ENCODE assay signal across 8 cellular contexts in the genomic region with DNA sequence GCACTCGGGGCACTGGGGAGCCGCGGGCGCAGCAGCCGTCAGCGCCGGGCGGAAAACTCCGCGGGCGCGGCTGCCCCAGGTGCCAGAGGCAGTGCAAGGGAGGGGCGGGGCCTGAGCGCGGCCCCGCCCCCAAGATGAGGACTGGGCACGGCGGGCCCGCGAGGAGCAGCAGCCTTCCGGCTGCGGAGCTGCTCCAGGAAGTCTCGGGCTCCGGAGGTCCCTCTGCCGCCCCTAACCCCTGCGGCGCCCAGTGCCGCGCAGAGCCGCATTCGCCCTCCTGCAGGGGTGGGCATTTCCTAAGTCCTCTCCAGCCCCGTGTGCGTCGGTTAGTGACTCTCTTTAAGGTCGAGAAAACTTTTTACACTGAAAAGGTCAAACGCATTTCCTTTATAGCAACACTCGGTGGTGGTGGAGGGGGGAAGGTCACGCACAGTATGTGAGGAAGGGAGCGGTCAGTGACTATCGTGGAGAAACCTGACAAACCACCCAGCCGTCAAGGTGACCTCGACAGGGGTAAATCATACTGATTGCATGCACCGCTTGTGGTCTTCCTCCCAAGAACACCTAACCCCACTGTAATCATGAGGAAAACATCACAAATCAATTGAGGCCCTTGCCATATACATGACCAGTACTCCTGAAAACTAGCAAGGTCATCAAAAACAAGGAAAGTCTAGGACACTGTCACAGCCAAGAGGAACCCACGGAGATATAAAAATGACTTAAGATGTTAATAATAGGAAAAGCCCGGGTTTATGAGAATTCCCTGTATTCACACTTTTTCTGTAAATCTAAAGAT. TPM values are rescaled to one million over a fixed set of nuclear protein-coding genes. Genes with fewer than 3 reads are reported as not detected.
DNase-seq lines count a peak whose midpoint lies in the region; ATAC-seq, FAIRE-seq and TF ChIP-seq lines count a peak whose summit lies in the region.

Gene ANXA11 (minus strand): TSS at position 60 of the 799 bp plus-strand sequence. CDS start 32,676 bp downstream, outside the sequence.

- no peak for TF ChIP-seq CTCF in KMS-11 (conservative IDR thresholded peaks at IDR 0.05; ENCODE audit: low read depth, low read length)
- no peak for TF ChIP-seq CTCF in osteocyte (IDR thresholded peaks at IDR 0.05)
- TF ChIP-seq CTCF in thoracic aorta (IDR thresholded peaks at IDR 0.05) = no peak

- peaks cover 23% of the 10 kb centered on the region for H3K4me1 ChIP-seq in KMS-11 (ENCODE audit: low read depth, poor library complexity, severe bottlenecking)
- H3K4me1 ChIP-seq in thoracic aorta (ENCODE audit: control insufficient read depth in 1 of 2, low read depth in 2 of 2) = peaks cover 41 to 73% of the 10 kb centered on the region in 2 donors

- H3K9ac ChIP-seq in KMS-11 = peak within 1 kb of the TSS; percentile 91

- DNase-seq in Daoy (ENCODE audit: low read depth) (peak; percentile 76), SHP77 (lab: John Stamatoyannopoulos, UW) (peak; percentile 47 to 67), activated gamma-delta T cell treated with Interleukin-2 at 50 U/mL for 16 hours (peak; percentile 82), frontal cortex (ENCODE audit: low spot score in 2 of 2) (peak; percentile 75 to 86), osteocyte (ENCODE audit: extremely low spot score, unreplicated experiment) (peak; percentile 90), thoracic aorta (ENCODE audit: low spot score) (no peak)

- no peaks in the 10 kb centered on the region for H3K27me3 Mint-ChIP-seq in osteocyte (ENCODE audit: unreplicated experiment)

- H3K27me3 ChIP-seq in KMS-11 (ENCODE audit: insufficient read depth, low read depth) = no peaks in the 10 kb centered on the region
- no peaks in the 10 kb centered on the region for H3K27me3 ChIP-seq in thoracic aorta (replicated peaks; ENCODE audit: insufficient read depth)

- H4K20me1 ChIP-seq in KMS-11 (ENCODE audit: insufficient read depth) = no peaks in the 10 kb centered on the region

- H3K36me3 Mint-ChIP-seq in osteocyte (ENCODE audit: unreplicated experiment) = peaks cover 9% of the 10 kb centered on the region

- peaks cover 59% of the 10 kb centered on the region for H3K4me1 Mint-ChIP-seq in osteocyte (ENCODE audit: unreplicated experiment)

- no peaks in the 10 kb centered on the region for H3K9me3 Mint-ChIP-seq in osteocyte (ENCODE audit: unreplicated experiment)

- peak within 1 kb of the TSS; percentile 82 for H3K4me3 Mint-ChIP-seq in osteocyte (ENCODE audit: unreplicated experiment)

- H3K9me3 ChIP-seq in thoracic aorta = no peaks in the 10 kb centered on the region

- peak within 1 kb of the TSS; percentile 92 for H3K27ac Mint-ChIP-seq in osteocyte (ENCODE audit: unreplicated experiment)

- H2AFZ ChIP-seq in KMS-11 (ENCODE audit: low read depth) = peak within 1 kb of the TSS; percentile 95

- H3K4me3 ChIP-seq in KMS-11 (IDR thresholded peaks at IDR 0.05; ENCODE audit: insufficient read depth, low read depth, low read length) = no peak within 1 kb of the TSS
- H3K4me3 ChIP-seq in thoracic aorta = peak within 1 kb of the TSS; percentile 91

- H3K79me2 ChIP-seq in KMS-11 (ENCODE audit: insufficient read depth, low read depth) = peaks cover 27% of the 10 kb centered on the region

- H3K27ac ChIP-seq in KMS-11 (peak within 1 kb of the TSS; percentile 80), thoracic aorta (peak within 1 kb of the TSS; percentile 98)

- FAIRE-seq in frontal cortex (lab: Jason Lieb, UNC) = no peak

- peak; percentile 79 for ATAC-seq in GM21723 (IDR thresholded peaks at IDR 0.05; ENCODE audit: unreplicated experiment)
- peak; percentile 51 for ATAC-seq in thoracic aorta (ENCODE audit: insufficient number of reproducible peaks, low FRiP score, low read depth)

- peak within 1 kb of the TSS; percentile 97 for H3K4me2 ChIP-seq in KMS-11

- H3K36me3 ChIP-seq in KMS-11 (ENCODE audit: insufficient read depth) (no peaks in the 10 kb centered on the region), thoracic aorta (no peaks in the 10 kb centered on the region)

RNA-seq across cellular contexts. Expression of gene ANXA11, which starts in this region (rescaled TPM):
- 34.2 and 43.6 TPM in 2 replicates for total RNA-seq in Daoy (2014; rRNA removed; shearing (Covaris generic))
- 2.0 TPM for total RNA-seq in frontal cortex
- 127 and 129 TPM in 2 replicates for total RNA-seq in osteocyte
- 100 to 1,000 TPM; 130 to 198 TPM for total RNA-seq in thoracic aorta

Comparison
In these comparisons a context has a peak if more than half of its experiments do, and no peak if none do; other contexts are left out.
1. RNA of gene ANXA11 (total RNA-seq): 130 to 198 TPM in thoracic aorta, 127 to 129 TPM in osteocyte and 34.2 to 43.6 TPM in Daoy; 2.0 TPM in frontal cortex (single experiment); every median in the first group is over 10 times any median in the second.